Comparison of ENCODE assay signal across 8 cellular contexts in the genomic region with DNA sequence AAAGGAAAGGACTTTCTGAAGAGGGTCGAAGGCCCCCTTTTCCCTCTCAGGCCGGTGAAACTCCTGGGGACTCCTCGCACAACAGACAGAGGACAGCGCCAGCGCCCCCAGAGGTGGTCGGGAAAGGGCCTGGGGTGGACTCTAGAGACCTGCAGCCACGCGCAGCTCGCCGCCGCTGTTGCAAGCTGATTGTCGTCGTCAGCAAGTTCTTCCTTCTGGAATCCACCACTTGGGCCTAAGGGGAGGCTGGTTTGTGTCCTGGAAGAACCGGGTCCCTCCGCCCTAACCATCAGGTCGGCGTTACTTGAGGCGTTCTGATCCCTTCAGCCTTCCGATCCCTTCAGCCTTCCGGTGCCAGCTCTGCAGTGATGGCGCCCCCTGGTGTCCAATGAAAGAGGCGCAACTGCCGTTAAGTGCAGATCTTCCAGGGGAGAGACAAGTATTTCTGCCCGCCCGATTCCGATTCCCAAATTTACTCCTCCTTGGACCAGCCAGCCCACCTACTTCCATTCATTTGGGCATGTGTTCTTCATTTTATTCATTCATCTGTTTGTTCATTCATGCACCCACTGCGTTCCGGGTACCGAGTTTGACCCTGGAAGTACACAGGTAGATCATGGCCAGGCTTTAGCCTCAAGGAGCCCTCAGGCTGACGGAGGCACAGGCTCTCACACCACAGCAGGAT.
DNase-seq lines count a peak whose midpoint lies in the region; ATAC-seq and TF ChIP-seq lines count a peak whose summit lies in the region.

No MANE protein-coding gene starts in this region.

- H3K9ac ChIP-seq in SU-DHL-6 (ENCODE audit: low read length): no peak overlapping the region

- no peak overlapping the region for H3K27ac Mint-ChIP-seq in activated naive CD8-positive, alpha-beta T cell treated with anti-CD3 and anti-CD28 coated beads, Interleukin-2, amount 10 ng/mL, durations not matched to agents 7 days and 5 days

- POLR2A ChIA-PET in activated naive CD8-positive, alpha-beta T cell treated with anti-CD3 and anti-CD28 coated beads, Interleukin-2, amount 10 ng/mL, durations not matched to agents 7 days and 5 days (lab: Charles Lee): no interaction called here

- no peak overlapping the region for H3K4me3 ChIP-seq in LNCaP clone FGC (ENCODE audit: low read depth, low read length)
- no peak overlapping the region for H3K4me3 ChIP-seq in SU-DHL-6 (ENCODE audit: insufficient read depth, low read length, poor library complexity, severe bottlenecking)
- H3K4me3 ChIP-seq in heart left ventricle: peak overlapping the region in 8 of 12 donors; percentile 10 to 55 (median 36)
- peak overlapping the region in 2 of 4 donors; percentile 28 to 32 for H3K4me3 ChIP-seq in upper lobe of left lung

- H3K9me3 ChIP-seq in SU-DHL-6 (ENCODE audit: insufficient read depth, low read length) (peaks cover 3% of the 10 kb centered on the region; the same call in 1 of the 2 replicates), heart left ventricle (peaks cover 0 to 10% (median 2%) of the 10 kb centered on the region in 12 donors), upper lobe of left lung (peaks cover 0 to 7% (median 2%) of the 10 kb centered on the region in 4 donors)

- peak; percentile 82 for ATAC-seq in activated naive CD8-positive, alpha-beta T cell treated with anti-CD3 and anti-CD28 coated beads, Interleukin-2, amount 10 ng/mL, durations not matched to agents 7 days and 5 days (ENCODE audit: low read depth)
- ATAC-seq in heart left ventricle (peak in 3 of 4 donors; percentile 65 to 90 (median 80)), upper lobe of left lung (ENCODE audit: low FRiP score in 2 of 2) (peak; percentile 54 to 86), GM19463 (IDR thresholded peaks at IDR 0.05; ENCODE audit: unreplicated experiment) (no peak)

- no peak for TF ChIP-seq EP300 in upper lobe of left lung (IDR thresholded peaks at IDR 0.05)

- H2AFZ ChIP-seq in SU-DHL-6 (ENCODE audit: low read depth, low read length, severe bottlenecking): no peak overlapping the region

- H3K27me3 ChIP-seq in SU-DHL-6 (ENCODE audit: low read length) (no peaks in the 10 kb centered on the region), heart left ventricle (peaks cover 0 to 63% (median 29%) of the 10 kb centered on the region in 9 donors), upper lobe of left lung (peaks cover 0 to 2% (median 0%) of the 10 kb centered on the region in 4 donors)

- peaks cover 20% of the 10 kb centered on the region for H3K27me3 Mint-ChIP-seq in activated naive CD8-positive, alpha-beta T cell treated with anti-CD3 and anti-CD28 coated beads, Interleukin-2, amount 10 ng/mL, durations not matched to agents 7 days and 5 days

- no peaks in the 10 kb centered on the region for H3K79me2 ChIP-seq in SU-DHL-6 (ENCODE audit: insufficient read depth, low read length)

- H3K4me2 ChIP-seq in SU-DHL-6 (ENCODE audit: low read depth, low read length, poor library complexity, severe bottlenecking): no peak overlapping the region

- WGBS in heart left ventricle, 4 donors: 2 to 7% (median 3%) methylated on average over 23 to 30 of the region's 30 CpGs
- WGBS in upper lobe of left lung, 2 donors: 3 to 7% methylated on average over 17 to 27 of the region's 30 CpGs

- no peaks in the 10 kb centered on the region for H4K20me1 ChIP-seq in SU-DHL-6 (ENCODE audit: low read depth, low read length)

- H3K36me3 ChIP-seq in SU-DHL-6 (ENCODE audit: low read length): no peaks in the 10 kb centered on the region
- no peaks in the 10 kb centered on the region for H3K36me3 ChIP-seq in heart left ventricle
- no peaks in the 10 kb centered on the region for H3K36me3 ChIP-seq in upper lobe of left lung

- H3K4me3 Mint-ChIP-seq in activated naive CD8-positive, alpha-beta T cell treated with anti-CD3 and anti-CD28 coated beads, Interleukin-2, amount 10 ng/mL, durations not matched to agents 7 days and 5 days: peak overlapping the region; percentile 33

- H3F3A ChIP-seq in SU-DHL-6 (ENCODE audit: insufficient read depth): no peaks in the 10 kb centered on the region

- H3K4me1 Mint-ChIP-seq in activated naive CD8-positive, alpha-beta T cell treated with anti-CD3 and anti-CD28 coated beads, Interleukin-2, amount 10 ng/mL, durations not matched to agents 7 days and 5 days: peaks cover 3% of the 10 kb centered on the region

- peaks cover 0 to 6% (median 0%) of the 10 kb centered on the region in 12 donors for H3K4me1 ChIP-seq in heart left ventricle
- peaks cover 0 to 10% (median 3%) of the 10 kb centered on the region in 4 donors for H3K4me1 ChIP-seq in upper lobe of left lung

- H3K36me3 Mint-ChIP-seq in activated naive CD8-positive, alpha-beta T cell treated with anti-CD3 and anti-CD28 coated beads, Interleukin-2, amount 10 ng/mL, durations not matched to agents 7 days and 5 days: no peaks in the 10 kb centered on the region

- H3K27ac ChIP-seq in SU-DHL-6 (ENCODE audit: low read depth, low read length): no peak overlapping the region
- no peak overlapping the region for H3K27ac ChIP-seq in heart left ventricle
- H3K27ac ChIP-seq in upper lobe of left lung: no peak overlapping the region

- H3K9me2 ChIP-seq in SU-DHL-6 (replicated peaks; ENCODE audit: insufficient read depth, low read length): no peaks in the 10 kb centered on the region

- peak; percentile 28 for DNase-seq in GM04504 (ENCODE audit: low read depth)
- peak; percentile 6 for DNase-seq in LNCaP clone FGC (ENCODE audit: low read depth)
- peak; percentile 78 for DNase-seq in activated naive CD8-positive, alpha-beta T cell treated with anti-CD3 and anti-CD28 coated beads, Interleukin-2, amount 10 ng/mL, durations not matched to agents 7 days and 5 days
- DNase-seq in heart left ventricle: peak; percentile 44 to 80 (median 63)
- DNase-seq in posterior cingulate gyrus: peak; percentile 60 to 97 (median 84)
- DNase-seq in upper lobe of left lung: peak; percentile 62 to 72

- peak; percentile 89 for TF ChIP-seq CTCF in LNCaP clone FGC (IDR thresholded peaks at IDR 0.05; ENCODE audit: control insufficient read depth, extremely low read depth, insufficient read depth)
- TF ChIP-seq CTCF in SU-DHL-6 (IDR thresholded peaks at IDR 0.05; ENCODE audit: insufficient read depth, low read length, poor library complexity, severe bottlenecking): peak; percentile 81
- TF ChIP-seq CTCF in heart left ventricle (IDR thresholded peaks at IDR 0.05): peak; percentile 72 to 87 (median 80)
- TF ChIP-seq CTCF in upper lobe of left lung (IDR thresholded peaks at IDR 0.05): peak; percentile 66 to 85 (median 76)

- intact Hi-C loops in heart left ventricle (cut with DNase I) (loop anchor here in 9 of 10 donors (2.0 to 5.0 kb wide), 2 partner anchors 394 to 397 kb away; no protein-coding TSS in a partner anchor), posterior cingulate gyrus (cut with DNase I) (loop anchor here (2.0 kb wide), 1 partner anchor 394 kb away; no protein-coding TSS in a partner anchor)

- TF ChIP-seq POLR2A in heart left ventricle (IDR thresholded peaks at IDR 0.05): no peak
- no peak for TF ChIP-seq POLR2A in upper lobe of left lung (IDR thresholded peaks at IDR 0.05)

- H3K9me3 Mint-ChIP-seq in activated naive CD8-positive, alpha-beta T cell treated with anti-CD3 and anti-CD28 coated beads, Interleukin-2, amount 10 ng/mL, durations not matched to agents 7 days and 5 days: peaks cover 4% of the 10 kb centered on the region

Comparison
In these comparisons a context has a peak if more than half of its experiments do, and no peak if none do; other contexts are left out.
1. DNase-seq: peak in every context shown above with its lines; median percentile 84 in posterior cingulate gyrus; 78 in activated naive CD8-positive, alpha-beta T cell treated with anti-CD3 and anti-CD28 coated beads, Interleukin-2, amount 10 ng/mL, durations not matched to agents 7 days and 5 days; 67 in upper lobe of left lung; 63 in heart left ventricle; 28 in GM04504; 6 in LNCaP clone FGC.
2. H3K4me3 ChIP-seq: peak in heart left ventricle (8 of 12); none in LNCaP clone FGC (single experiment) and SU-DHL-6 (single experiment).
3. Peak in every context shown above with its lines, with median percentiles within 50 percentile points of each other: CTCF ChIP-seq.